35 cellular contexts compared by ENCODE assay signal in the genomic region with DNA sequence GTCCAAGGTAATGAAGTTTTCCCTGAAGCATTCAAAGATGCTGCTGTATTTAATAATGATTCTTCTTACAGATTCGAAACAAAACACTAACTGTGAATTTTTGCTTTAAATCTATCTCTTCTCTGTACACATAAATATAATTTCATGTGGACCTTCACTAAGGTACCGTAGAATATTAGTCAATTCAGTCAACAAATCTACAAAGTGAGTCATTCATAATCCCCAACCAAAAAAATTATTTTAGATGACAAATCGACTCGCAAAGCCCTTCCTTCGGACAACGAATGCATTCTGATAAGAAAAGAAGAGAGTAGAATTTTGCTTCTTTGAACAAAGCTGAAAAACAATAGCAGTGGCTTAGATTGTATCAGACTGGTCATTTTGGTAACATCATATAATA.
"Had no signal": no experiment of that assay in that cellular context is flagged by ENCODE, and none has a peak within 500 bp of the region (broad histone marks: within the 10 kb centered on the region; RNA-seq: fewer than 3 reads in every experiment).

No MANE protein-coding gene starts in this region.

- H3K27me3 ChIP-seq: MG63 had no signal

- H3K4me3 ChIP-seq: MG63 had no signal

- H3K9me3 ChIP-seq: MG63 had no signal

- H3K9ac ChIP-seq: KMS-11 had no signal

- H3K36me3 ChIP-seq: MG63 had no signal

- H3K4me2 ChIP-seq: KMS-11 had no signal

- H3K27ac ChIP-seq: KMS-11 had no signal

- DNase-seq: Karpas-422, Kasumi-1, KBM-7, KG1, MG63, MM.1S, MV-4-11, NCI-H1048, NCI-H1092, NCI-H1092 treated with DMSO at 0.1 percent for 48 hours, NCI-H1105, NCI-H1105 treated with DMSO at 0.1 percent for 48 hours, NCI-H1417, NCI-H1417 treated with DMSO at 0.1 percent for 48 hours, NCI-H1436, NCI-H1436 treated with DMSO at 0.1 percent for 48 hours, NCI-H146, NCI-H1694, NCI-H1694 treated with DMSO at 0.1 percent for 48 hours, NCI-H187, NCI-H187 treated with DMSO at 0.1 percent for 48 hours, NCI-H1930, NCI-H2029, NCI-H2029 treated with DMSO at 0.1 percent for 48 hours, NCI-H2081, NCI-H2081 treated with DMSO at 0.1 percent for 48 hours, NCI-H2107, NCI-H2171, NCI-H2171 treated with DMSO at 0.1 percent for 48 hours, NCI-H2227 treated with DMSO at 0.1 percent for 48 hours, NCI-H226, NCI-H345, NCI-H446, NCI-H446 treated with DMSO at 0.1 percent for 48 hours had no signal
